In the genomic region with DNA sequence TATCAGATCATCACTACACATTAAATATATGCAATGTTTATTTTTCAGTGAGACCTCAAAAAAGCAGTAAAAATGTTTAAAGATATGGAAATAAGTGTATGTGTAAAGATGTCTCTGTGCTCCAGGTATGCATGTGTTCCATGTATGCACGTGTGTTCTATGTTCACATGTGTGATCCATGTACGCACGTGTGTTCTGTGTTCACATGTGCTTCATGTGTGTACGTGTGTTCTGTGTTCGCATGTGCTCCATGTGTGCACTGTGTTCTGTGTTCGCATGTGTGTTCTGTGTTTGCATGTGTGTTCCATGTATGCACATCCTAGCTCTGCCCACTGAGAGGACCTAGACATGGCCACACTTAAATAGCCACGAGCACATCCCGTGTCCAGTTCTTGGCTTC, we compare ENCODE assay signal across 29 cellular contexts.
"Had no signal": no experiment of that assay in that cellular context is flagged by ENCODE, and none has a peak within 500 bp of the region (broad histone marks: within the 10 kb centered on the region; RNA-seq: fewer than 3 reads in every experiment).

No MANE protein-coding gene starts in this region.

- H3K9me3 Mint-ChIP-seq: natural killer cell; neural progenitor cell; stimulated activated effector memory CD8-positive, alpha-beta T cell treated with anti-CD3 and anti-CD28 coated beads, Interleukin-12 subunit alpha, Interleukin-12 subunit beta, amount 100 ng/mL, for 72 hours; stimulated activated naive CD8-positive, alpha-beta T cell treated with anti-CD3 and anti-CD28 coated beads, Interleukin-15, Interleukin-2, amounts not matched to agents 100 ng/mL and 50 ng/mL, for 24 hours had no signal

- FAIRE-seq: keratinocyte, small intestine, urothelium cell line had no signal

- H3K9me3 ChIP-seq: left lung, lower lobe of right lung, ovary, prostate gland, sigmoid colon, spleen, suprapubic skin, thoracic aorta, tibial artery, upper lobe of right lung had no signal

- H3K4me3 Mint-ChIP-seq: natural killer cell; nephron progenitor cell; neural progenitor cell; stimulated activated effector memory CD8-positive, alpha-beta T cell treated with anti-CD3 and anti-CD28 coated beads, Interleukin-12 subunit alpha, Interleukin-12 subunit beta, amount 100 ng/mL, for 72 hours; stimulated activated naive CD8-positive, alpha-beta T cell treated with anti-CD3 and anti-CD28 coated beads, Interleukin-15, Interleukin-2, amounts not matched to agents 100 ng/mL and 50 ng/mL, for 24 hours had no signal

- H3K4me1 Mint-ChIP-seq: natural killer cell; neural progenitor cell; stimulated activated effector memory CD8-positive, alpha-beta T cell treated with anti-CD3 and anti-CD28 coated beads, Interleukin-12 subunit alpha, Interleukin-12 subunit beta, amount 100 ng/mL, for 72 hours had no signal

- H3K4me1 ChIP-seq: left lung, lower lobe of right lung, neural progenitor cell, prostate gland, sigmoid colon, spleen, suprapubic skin, tibial artery, upper lobe of right lung had no signal

- H2AFZ ChIP-seq: neural progenitor cell had no signal

- H3K27me3 Mint-ChIP-seq: stimulated activated naive CD8-positive, alpha-beta T cell treated with anti-CD3 and anti-CD28 coated beads, Interleukin-15, Interleukin-2, amounts not matched to agents 100 ng/mL and 50 ng/mL, for 24 hours had no signal

- H3K4me2 ChIP-seq: neural progenitor cell had no signal

- H3K36me3 ChIP-seq: left lung, lower lobe of right lung, neural progenitor cell, ovary, prostate gland, sigmoid colon, spleen, suprapubic skin, thoracic aorta, tibial artery, upper lobe of right lung had no signal

- H3K36me3 Mint-ChIP-seq: natural killer cell; neural progenitor cell; stimulated activated effector memory CD8-positive, alpha-beta T cell treated with anti-CD3 and anti-CD28 coated beads, Interleukin-12 subunit alpha, Interleukin-12 subunit beta, amount 100 ng/mL, for 72 hours had no signal

- H3K9ac ChIP-seq: neural progenitor cell had no signal

- H3K27ac Mint-ChIP-seq: natural killer cell; nephron progenitor cell; neural progenitor cell; stimulated activated effector memory CD8-positive, alpha-beta T cell treated with anti-CD3 and anti-CD28 coated beads, Interleukin-12 subunit alpha, Interleukin-12 subunit beta, amount 100 ng/mL, for 72 hours; stimulated activated naive CD8-positive, alpha-beta T cell treated with anti-CD3 and anti-CD28 coated beads, Interleukin-15, Interleukin-2, amounts not matched to agents 100 ng/mL and 50 ng/mL, for 24 hours had no signal

- H3K27ac ChIP-seq: left lung, lower lobe of right lung, neural progenitor cell, ovary, prostate gland, sigmoid colon, spleen, suprapubic skin, thoracic aorta, tibial artery, upper lobe of right lung had no signal

- H3K27me3 ChIP-seq: left lung, neural progenitor cell, ovary, sigmoid colon, spleen, suprapubic skin, tibial artery, upper lobe of right lung had no signal

- DNase-seq: hippocampal formation; kidney glomerular epithelial cell; left cardiac atrium; left lung; lower lobe of right lung; mammary epithelial cell; mesenchymal stem cell; natural killer cell; nephron progenitor cell; ovary; posterior cingulate gyrus; retina; right cardiac atrium; sigmoid colon; small intestine; spleen; stimulated activated CD4-positive, alpha-beta T cell treated with anti-CD3 and anti-CD28 coated beads, Interleukin-4, amount 100 ng/mL, for 24 hours; stimulated activated naive CD4-positive, alpha-beta T cell; tibial artery; trophoblast cell; upper lobe of right lung had no signal

- H3K4me3 ChIP-seq: left lung, lower lobe of right lung, neural progenitor cell, ovary, prostate gland, sigmoid colon, spleen, suprapubic skin, thoracic aorta, tibial artery, upper lobe of right lung had no signal

- ATAC-seq: left cardiac atrium; left lung; lower lobe of right lung; natural killer cell; right cardiac atrium; stimulated activated effector memory CD8-positive, alpha-beta T cell treated with anti-CD3 and anti-CD28 coated beads, Interleukin-12 subunit alpha, Interleukin-12 subunit beta, amount 100 ng/mL, for 72 hours; upper lobe of right lung had no signal
